14 cellular contexts compared by ENCODE assay signal in genomic region chr12:128789356-128789929, GRCh38. TPM values are rescaled to one million over a fixed set of nuclear protein-coding genes. Genes with fewer than 3 reads are reported as not detected.
A peak's percentile ranks its signal among the peaks of the same experiment; 100 is the strongest.
DNase-seq lines count a peak whose midpoint lies in the region; ATAC-seq and TF ChIP-seq lines count a peak whose summit lies in the region.
"Had no signal": no experiment of that assay in that cellular context is flagged by ENCODE, and none has a peak within 500 bp of the region (broad histone marks: within the 10 kb centered on the region; RNA-seq: fewer than 3 reads in every experiment).

No MANE protein-coding gene starts in this region.

- H3K4me3 ChIP-seq in GM06990 (replicated peaks; ENCODE audit: low read depth, low read length) (no peak overlapping the region), MM.1S (ENCODE audit: low read length) (no peak overlapping the region)
- H3K4me3 ChIP-seq: cardiac muscle cell, mucosa of descending colon, psoas muscle, thoracic aorta had no signal

- no peak overlapping the region for H3K9ac ChIP-seq in MM.1S (ENCODE audit: low read length)

- no peaks in the 10 kb centered on the region for H3F3A ChIP-seq in MM.1S (ENCODE audit: insufficient read depth, low read length)

- H3K9me3 Mint-ChIP-seq in naive B cell: no peaks in the 10 kb centered on the region

- H2AFZ ChIP-seq in MM.1S (ENCODE audit: low read length): no peak overlapping the region

- peaks cover 0 to 6% of the 10 kb centered on the region in 2 donors for H3K36me3 Mint-ChIP-seq in naive B cell

- H3K4me1 ChIP-seq in MM.1S (ENCODE audit: low read length): no peaks in the 10 kb centered on the region
- H3K4me1 ChIP-seq: psoas muscle had no signal

- no peaks in the 10 kb centered on the region for H3K27me3 Mint-ChIP-seq in naive B cell
- H3K27me3 Mint-ChIP-seq: activated naive CD8-positive, alpha-beta T cell had no signal

- DNase-seq in GM06990 (ENCODE audit: extremely low read depth, insufficient read length) (peak; percentile 32), SKM-1 treated with dmso at 0.1 percent for 144 hours (lab: John Stamatoyannopoulos, UW; ENCODE audit: unreplicated experiment) (peak; percentile 47), naive B cell (peak; percentile 62), NCI-H2081 (lab: John Stamatoyannopoulos, UW) (no peak), MM.1S (no peak)
- no peak for DNase-seq in stimulated activated CD4-positive, alpha-beta T cell treated with anti-CD3 and anti-CD28 coated beads, Interleukin-15, amount 100 ng/mL, for 24 hours
- DNase-seq: DMS153, mucosa of descending colon, psoas muscle had no signal

- peak overlapping the region; percentile 31 to 86 (median 81) for H3K4me3 Mint-ChIP-seq in naive B cell
- H3K4me3 Mint-ChIP-seq: activated naive CD8-positive, alpha-beta T cell had no signal

- H3K27ac Mint-ChIP-seq in naive B cell: peak overlapping the region; percentile 58 to 98 (median 90)
- H3K27ac Mint-ChIP-seq: activated naive CD8-positive, alpha-beta T cell had no signal

- H3K9me2 ChIP-seq in MM.1S (replicated peaks; ENCODE audit: insufficient read depth, low read length): no peaks in the 10 kb centered on the region

- no peaks in the 10 kb centered on the region for H3K79me2 ChIP-seq in MM.1S (ENCODE audit: low read length)

- no peak overlapping the region for H3K4me2 ChIP-seq in MM.1S (ENCODE audit: low read depth, low read length)

- H3K4me1 Mint-ChIP-seq in naive B cell: peaks cover 54 to 85% (median 58%) of the 10 kb centered on the region in 3 donors

- ATAC-seq in HG03460 (IDR thresholded peaks at IDR 0.05; ENCODE audit: unreplicated experiment): peak; percentile 35
- peak; percentile 79 to 81 for ATAC-seq in naive B cell (ENCODE audit: low read depth in 2 of 2)
- no peak for ATAC-seq in HG02884 (IDR thresholded peaks at IDR 0.05; ENCODE audit: unreplicated experiment)
- ATAC-seq: mucosa of descending colon had no signal

- no peak overlapping the region for H3K27ac ChIP-seq in MM.1S (ENCODE audit: low read length)
- H3K27ac ChIP-seq: cardiac muscle cell, psoas muscle, thoracic aorta had no signal

- TF ChIP-seq CTCF in GM06990 (IDR thresholded peaks at IDR 0.05; ENCODE audit: insufficient read depth, low read length, poor library complexity, severe bottlenecking): no peak
- TF ChIP-seq CTCF in MM.1S (IDR thresholded peaks at IDR 0.05; ENCODE audit: low read length): no peak

- no peaks in the 10 kb centered on the region for H3K9me3 ChIP-seq in MM.1S (replicated peaks; ENCODE audit: insufficient read depth, low read length)
- H3K9me3 ChIP-seq: mucosa of descending colon, psoas muscle, thoracic aorta had no signal

- H3K36me3 ChIP-seq in GM06990 (ENCODE audit: control insufficient read depth, insufficient read depth, low read length): peaks cover 15% of the 10 kb centered on the region
- H3K36me3 ChIP-seq in MM.1S (replicated peaks; ENCODE audit: insufficient read depth, low read length): no peaks in the 10 kb centered on the region

- H3K27me3 ChIP-seq in GM06990 (replicated peaks; ENCODE audit: control insufficient read depth, insufficient read depth, low read length): no peaks in the 10 kb centered on the region
- no peaks in the 10 kb centered on the region for H3K27me3 ChIP-seq in MM.1S (replicated peaks; ENCODE audit: insufficient read depth, low read length)
- H3K27me3 ChIP-seq: cardiac muscle cell had no signal

- H4K20me1 ChIP-seq in MM.1S (ENCODE audit: insufficient read depth, low read length): no peaks in the 10 kb centered on the region

RNA-seq across cellular contexts. Expression of gene SLC15A4, which starts 34.3 kb away (rescaled TPM):
- polyA plus RNA-seq in naive B cell (ENCODE audit: low read depth in 6 of 6): 10 to 100 TPM in 4 of 6 donors, 1 to 10 TPM in 2; 4.5 to 34.3 (median 13.8) TPM

Comparison
In these comparisons a context has a peak if more than half of its experiments do, and no peak if none do; other contexts are left out.
1. DNase-seq: peak in GM06990 (single experiment), SKM-1 treated with dmso at 0.1 percent for 144 hours (single experiment) and naive B cell (single experiment); none in NCI-H2081 (0 of 2), MM.1S (single experiment) and stimulated activated CD4-positive, alpha-beta T cell treated with anti-CD3 and anti-CD28 coated beads, Interleukin-15, amount 100 ng/mL, for 24 hours (single experiment).